16 cellular contexts compared by ENCODE assay signal in the genomic region with DNA sequence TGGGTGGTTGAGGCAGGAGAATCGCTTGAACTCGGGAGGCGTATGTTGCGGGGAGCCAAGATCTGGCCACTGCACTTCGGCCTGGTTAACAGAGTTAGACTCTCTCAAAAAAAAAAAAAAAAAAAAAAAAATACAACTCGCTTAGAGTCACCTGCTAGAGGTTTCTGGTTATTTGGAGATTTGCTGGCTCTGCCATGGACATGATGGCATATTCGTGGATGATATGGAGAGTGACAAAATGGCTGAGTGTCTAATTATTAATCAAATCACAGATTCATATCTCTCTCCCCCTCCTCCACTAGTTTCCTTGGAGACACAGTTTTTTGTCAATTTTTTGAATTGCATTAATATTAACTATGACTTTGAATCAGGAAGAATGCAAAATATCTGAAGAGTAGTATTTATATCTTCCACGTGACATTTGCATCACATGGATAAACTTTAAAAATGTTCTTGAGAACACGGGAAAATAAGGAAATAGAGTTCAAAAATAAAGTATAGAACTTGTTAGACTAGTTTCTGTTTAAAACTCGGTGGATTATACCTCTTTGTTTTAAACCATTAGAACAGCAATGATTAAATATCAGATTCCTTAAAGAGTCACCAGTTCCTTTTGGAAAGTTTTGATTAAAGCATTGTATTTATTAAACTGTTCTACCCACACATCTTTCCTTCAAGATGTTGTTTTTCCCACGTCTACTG. TPM values are rescaled to one million over a fixed set of nuclear protein-coding genes. Genes with fewer than 3 reads are reported as not detected.
A peak's percentile ranks its signal among the peaks of the same experiment; 100 is the strongest.
DNase-seq lines count a peak whose midpoint lies in the region.
"Had no signal": no experiment of that assay in that cellular context is flagged by ENCODE, and none has a peak within 500 bp of the region (broad histone marks: within the 10 kb centered on the region; RNA-seq: fewer than 3 reads in every experiment).

No MANE protein-coding gene starts in this region.

- H3K4ac ChIP-seq in mesenchymal stem cell (ENCODE audit: low read depth in 1 of 2, low read length in 2 of 2) (no peak overlapping the region), neuronal stem cell (ENCODE audit: low read length) (no peak overlapping the region)

- H2BK5ac ChIP-seq in mesenchymal stem cell (ENCODE audit: low read depth, low read length, poor library complexity, severe bottlenecking) = no peak overlapping the region
- no peak overlapping the region for H2BK5ac ChIP-seq in neuronal stem cell (ENCODE audit: low read length)

- H3K4me3 ChIP-seq in mesenchymal stem cell (ENCODE audit: insufficient read depth in 1 of 2, low read depth in 1 of 2, low read length in 2 of 2) = no peak overlapping the region
- no peak overlapping the region for H3K4me3 ChIP-seq in neuronal stem cell (ENCODE audit: low read length in 2 of 2)
- H3K4me3 ChIP-seq: BLaER1, SJCRH30 had no signal

- H2BK120ac ChIP-seq in mesenchymal stem cell (ENCODE audit: low read depth, low read length) (peak overlapping the region; percentile 34), neuronal stem cell (ENCODE audit: low read depth, low read length) (no peak overlapping the region)

- H3K4me2 ChIP-seq in mesenchymal stem cell (ENCODE audit: low read length, poor library complexity, severe bottlenecking) = no peak overlapping the region
- no peak overlapping the region for H3K4me2 ChIP-seq in neuronal stem cell (ENCODE audit: insufficient read depth, low read length, poor library complexity, severe bottlenecking)
- H3K4me2 ChIP-seq: BLaER1, KMS-11 had no signal

- no peaks in the 10 kb centered on the region for H3K27me3 ChIP-seq in mesenchymal stem cell (ENCODE audit: control insufficient read depth in 1 of 2, insufficient read depth in 1 of 2, low read length in 2 of 2)
- H3K27me3 ChIP-seq in neuronal stem cell (ENCODE audit: control insufficient read depth in 3 of 3, insufficient read depth in 3 of 3, low read depth in 1 of 3, low read length in 3 of 3) = no peaks in the 10 kb centered on the region
- H3K27me3 ChIP-seq: BLaER1, SJCRH30 had no signal

- H3K9me3 ChIP-seq in mesenchymal stem cell (ENCODE audit: control insufficient read depth, low read length) (no peaks in the 10 kb centered on the region), neuronal stem cell (replicated peaks in 1 of 2; ENCODE audit: control insufficient read depth in 2 of 2, insufficient read depth in 1 of 2, low read depth in 1 of 2, low read length in 2 of 2) (no peaks in the 10 kb centered on the region)
- H3K9me3 ChIP-seq: BLaER1, SJCRH30 had no signal

- no peak overlapping the region for H3K18ac ChIP-seq in mesenchymal stem cell (ENCODE audit: low read depth in 1 of 2, low read length in 2 of 2)
- no peak overlapping the region for H3K18ac ChIP-seq in neuronal stem cell (ENCODE audit: low read length)

- H3K36me3 ChIP-seq in mesenchymal stem cell (ENCODE audit: control insufficient read depth in 1 of 2, insufficient read depth in 2 of 2, low read depth in 1 of 2, low read length in 2 of 2) = no peaks in the 10 kb centered on the region
- H3K36me3 ChIP-seq in neuronal stem cell (replicated peaks in 1 of 2; ENCODE audit: control insufficient read depth in 2 of 2, insufficient read depth in 2 of 2, low read length in 2 of 2) = no peaks in the 10 kb centered on the region
- H3K36me3 ChIP-seq: BLaER1, SJCRH30 had no signal

- H3K79me1 ChIP-seq in mesenchymal stem cell (replicated peaks; ENCODE audit: low read length, poor library complexity, severe bottlenecking) (no peaks in the 10 kb centered on the region), neuronal stem cell (ENCODE audit: low read depth, low read length) (no peaks in the 10 kb centered on the region)

- peaks cover 3% of the 10 kb centered on the region for H3K4me1 ChIP-seq in mesenchymal stem cell (ENCODE audit: control insufficient read depth, insufficient read depth, low read depth, low read length)
- no peaks in the 10 kb centered on the region for H3K4me1 ChIP-seq in neuronal stem cell (ENCODE audit: control insufficient read depth in 2 of 2, insufficient read depth in 1 of 2, low read depth in 1 of 2, low read length in 2 of 2)

- H2AFZ ChIP-seq in mesenchymal stem cell (ENCODE audit: low read depth, low read length) = no peak overlapping the region
- no peak overlapping the region for H2AFZ ChIP-seq in neuronal stem cell (ENCODE audit: low read length)

- H3K9ac ChIP-seq in mesenchymal stem cell (ENCODE audit: low read length) = no peak overlapping the region
- H3K9ac ChIP-seq in neuronal stem cell (ENCODE audit: low read depth, low read length, poor library complexity) = no peak overlapping the region
- H3K9ac ChIP-seq: BLaER1, KMS-11 had no signal

- peak overlapping the region; percentile 16 for H3K27ac ChIP-seq in epithelial cell of prostate
- no peak overlapping the region for H3K27ac ChIP-seq in mesenchymal stem cell (ENCODE audit: low read length, poor library complexity, severe bottlenecking)
- H3K27ac ChIP-seq in neuronal stem cell (replicated peaks; ENCODE audit: low read length) = no peak overlapping the region
- H3K27ac ChIP-seq: BLaER1, KMS-11, SJCRH30 had no signal

- H3K23ac ChIP-seq in mesenchymal stem cell (ENCODE audit: low read length in 2 of 2) (no peak overlapping the region), neuronal stem cell (ENCODE audit: low read depth, low read length, poor library complexity) (no peak overlapping the region)

- H3K14ac ChIP-seq in mesenchymal stem cell (ENCODE audit: low read length in 2 of 2) (no peak overlapping the region), neuronal stem cell (ENCODE audit: low read length) (no peak overlapping the region)

- H4K8ac ChIP-seq in mesenchymal stem cell (ENCODE audit: low read length) (no peak overlapping the region), neuronal stem cell (ENCODE audit: low read depth, low read length) (no peak overlapping the region)

- no peak overlapping the region for H2BK15ac ChIP-seq in mesenchymal stem cell (ENCODE audit: low read depth, poor library complexity, severe bottlenecking)
- H2BK15ac ChIP-seq in neuronal stem cell (ENCODE audit: low read length) = no peak overlapping the region

- DNase-seq in HT-29 (ENCODE audit: low spot score) (peak; percentile 80), epithelial cell of prostate (ENCODE audit: low read depth, low spot score) (no peak), mesenchymal stem cell (no peak), renal cortical epithelial cell (ENCODE audit: low read depth) (peak; percentile 51), midbrain (lab: John Stamatoyannopoulos, UW) (no peak), neuronal stem cell (ENCODE audit: low spot score) (no peak)
- no peak for DNase-seq in central memory CD4-positive, alpha-beta T cell
- DNase-seq: CD4-positive, alpha-beta memory T cell; DMS79; NCI-H1048; NCI-H1436; NCI-H1930; NCI-H226; SJCRH30 had no signal

- no peak overlapping the region for H4K91ac ChIP-seq in mesenchymal stem cell (ENCODE audit: low read length)
- no peak overlapping the region for H4K91ac ChIP-seq in neuronal stem cell (ENCODE audit: low read depth, low read length, poor library complexity)

- H2AK5ac ChIP-seq in mesenchymal stem cell (ENCODE audit: low read length, severe bottlenecking) (no peak overlapping the region), neuronal stem cell (ENCODE audit: low read depth, low read length) (no peak overlapping the region)

- H2BK12ac ChIP-seq in mesenchymal stem cell (ENCODE audit: low read length in 2 of 2) (no peak overlapping the region), neuronal stem cell (ENCODE audit: low read length) (no peak overlapping the region)

- 72% methylated on average over 2 of the region's 11 CpGs for WGBS in mesenchymal stem cell
- WGBS in neuronal stem cell (ENCODE audit: extremely low coverage in 2 of 2, insufficient read length in 2 of 2, insufficient replicate concordance in 1 of 2), 2 donors = no CpG with 5 or more reads among the region's 11 CpGs

RNA-seq across cellular contexts. Expression of a gene that starts 47.9 kb away (rescaled TPM):
- total RNA-seq in HT-29 (2014; rRNA removed; shearing (Covaris generic)) = 129 and 135 TPM in 2 replicates
- 5.2 TPM for polyA plus RNA-seq in mesenchymal stem cell (2013, experiment 1 of 2)
- polyA plus RNA-seq in mesenchymal stem cell (2013, experiment 2 of 2) = 6.0 TPM
- 6.8 and 7.4 TPM in 2 replicates for total RNA-seq in renal cortical epithelial cell
- 1.1 TPM for polyA plus RNA-seq in neuronal stem cell (2013, experiment 1 of 2)
- 1.3 TPM for polyA plus RNA-seq in neuronal stem cell (2013, experiment 2 of 2)

Comparison
In these comparisons a context has a peak if more than half of its experiments do, and no peak if none do; other contexts are left out.
1. DNase-seq: peak in HT-29 (single experiment) and renal cortical epithelial cell (single experiment); none in epithelial cell of prostate (single experiment), mesenchymal stem cell (single experiment), midbrain (single experiment), central memory CD4-positive, alpha-beta T cell (single experiment) and neuronal stem cell (single experiment).
2. RNA of a gene that starts 47.9 kb away (total RNA-seq): 129 to 135 TPM in HT-29; 6.8 to 7.4 TPM in renal cortical epithelial cell; every median in the first group is over 10 times any median in the second.